In the genomic region with DNA sequence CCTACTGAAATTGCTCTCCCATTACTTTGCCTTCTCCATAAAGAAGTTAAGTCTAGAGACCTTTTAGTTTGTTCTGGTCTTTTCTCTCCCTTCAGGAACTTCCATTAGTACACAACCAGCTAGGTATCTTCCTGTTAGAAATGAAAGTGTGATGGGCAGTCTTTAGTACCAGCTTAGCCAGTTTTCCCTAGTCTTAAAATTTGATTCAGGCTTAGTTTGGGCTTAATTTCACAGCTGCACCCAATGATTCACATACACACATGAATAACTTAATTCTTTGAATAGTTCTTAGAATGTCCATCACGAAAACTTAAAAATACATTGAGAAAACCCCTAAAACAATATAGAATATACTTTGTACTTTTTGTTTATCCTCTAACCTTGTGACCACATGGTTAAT, we compare ENCODE assay signal across 27 cellular contexts.
"Had no signal": no experiment of that assay in that cellular context is flagged by ENCODE, and none has a peak within 500 bp of the region (broad histone marks: within the 10 kb centered on the region; RNA-seq: fewer than 3 reads in every experiment).

No MANE protein-coding gene starts in this region.

- H3K4me3 Mint-ChIP-seq: stimulated activated effector memory CD8-positive, alpha-beta T cell treated with anti-CD3 and anti-CD28 coated beads, Interleukin-12 subunit alpha, Interleukin-12 subunit beta, amount 100 ng/mL, for 72 hours; stimulated activated memory B cell treated with anti-CD40 and anti-IgM and Interleukin-4, amounts not matched to agents 10 μg/mL and 1 μg/mL and 100 μg/mL, for 72 hours; stimulated activated naive B cell treated with anti-CD40 and anti-IgM and Interleukin-4, amounts not matched to agents 10 μg/mL and 1 μg/mL and 100 μg/mL, for 72 hours; stimulated activated naive CD8-positive, alpha-beta T cell treated with anti-CD3 and anti-CD28 coated beads, Interleukin-15, amount 100 ng/mL, for 72 hours; stimulated activated naive CD8-positive, alpha-beta T cell treated with anti-CD3 and anti-CD28 coated beads, Interleukin-15, Interleukin-2, amounts not matched to agents 100 ng/mL and 50 ng/mL, for 24 hours; type B pancreatic cell had no signal

- H3K36me3 ChIP-seq: stomach, suprapubic skin, thoracic aorta, thyroid gland, tibial artery, tibial nerve, transverse colon, upper lobe of left lung, upper lobe of right lung, uterus, vagina had no signal

- H3K9me3 Mint-ChIP-seq: stimulated activated effector memory CD8-positive, alpha-beta T cell treated with anti-CD3 and anti-CD28 coated beads, Interleukin-12 subunit alpha, Interleukin-12 subunit beta, amount 100 ng/mL, for 72 hours; stimulated activated memory B cell treated with anti-CD40 and anti-IgM and Interleukin-4, amounts not matched to agents 10 μg/mL and 1 μg/mL and 100 μg/mL, for 72 hours; stimulated activated naive B cell treated with anti-CD40 and anti-IgM and Interleukin-4, amounts not matched to agents 10 μg/mL and 1 μg/mL and 100 μg/mL, for 72 hours; stimulated activated naive CD8-positive, alpha-beta T cell treated with anti-CD3 and anti-CD28 coated beads, Interleukin-15, amount 100 ng/mL, for 72 hours; stimulated activated naive CD8-positive, alpha-beta T cell treated with anti-CD3 and anti-CD28 coated beads, Interleukin-15, Interleukin-2, amounts not matched to agents 100 ng/mL and 50 ng/mL, for 24 hours; type B pancreatic cell had no signal

- H3K27me3 Mint-ChIP-seq: type B pancreatic cell had no signal

- H3K9me3 ChIP-seq: stomach, suprapubic skin, testis, thoracic aorta, thyroid gland, tibial artery, tibial nerve, transverse colon, upper lobe of left lung, upper lobe of right lung, uterus, vagina had no signal

- H3K36me3 Mint-ChIP-seq: stimulated activated effector memory CD8-positive, alpha-beta T cell treated with anti-CD3 and anti-CD28 coated beads, Interleukin-12 subunit alpha, Interleukin-12 subunit beta, amount 100 ng/mL, for 72 hours; stimulated activated memory B cell treated with anti-CD40 and anti-IgM and Interleukin-4, amounts not matched to agents 10 μg/mL and 1 μg/mL and 100 μg/mL, for 72 hours; stimulated activated naive B cell treated with anti-CD40 and anti-IgM and Interleukin-4, amounts not matched to agents 10 μg/mL and 1 μg/mL and 100 μg/mL, for 72 hours had no signal

- ATAC-seq: stimulated activated effector memory CD8-positive, alpha-beta T cell treated with anti-CD3 and anti-CD28 coated beads, Interleukin-12 subunit alpha, Interleukin-12 subunit beta, amount 100 ng/mL, for 72 hours; stimulated activated memory B cell treated with anti-CD40 and anti-IgM and Interleukin-4, amounts not matched to agents 10 μg/mL and 1 μg/mL and 100 μg/mL, for 72 hours; stimulated activated naive B cell treated with anti-CD40 and anti-IgM and Interleukin-4, amounts not matched to agents 10 μg/mL and 1 μg/mL and 100 μg/mL, for 72 hours; stimulated activated naive CD8-positive, alpha-beta T cell treated with anti-CD3 and anti-CD28 coated beads, Interleukin-15, amount 100 ng/mL, for 72 hours; stimulated activated naive CD8-positive, alpha-beta T cell treated with anti-CD3 and anti-CD28 coated beads, Interleukin-15, Interleukin-2, amounts not matched to agents 100 U/mL and 50 U/mL, for 24 hours; upper lobe of right lung had no signal

- H3K27ac Mint-ChIP-seq: stimulated activated effector memory CD8-positive, alpha-beta T cell treated with anti-CD3 and anti-CD28 coated beads, Interleukin-12 subunit alpha, Interleukin-12 subunit beta, amount 100 ng/mL, for 72 hours; stimulated activated memory B cell treated with anti-CD40 and anti-IgM and Interleukin-4, amounts not matched to agents 10 μg/mL and 1 μg/mL and 100 μg/mL, for 72 hours; stimulated activated naive B cell treated with anti-CD40 and anti-IgM and Interleukin-4, amounts not matched to agents 10 μg/mL and 1 μg/mL and 100 μg/mL, for 72 hours; stimulated activated naive CD8-positive, alpha-beta T cell treated with anti-CD3 and anti-CD28 coated beads, Interleukin-15, amount 100 ng/mL, for 72 hours; stimulated activated naive CD8-positive, alpha-beta T cell treated with anti-CD3 and anti-CD28 coated beads, Interleukin-15, Interleukin-2, amounts not matched to agents 100 ng/mL and 50 ng/mL, for 24 hours; type B pancreatic cell had no signal

- H3K27me3 ChIP-seq: testis, thyroid gland, tibial artery, tibial nerve, upper lobe of right lung, uterus, vagina had no signal

- H3K4me3 ChIP-seq: stomach, suprapubic skin, testis, thoracic aorta, thyroid gland, tibial artery, tibial nerve, transverse colon, upper lobe of left lung, upper lobe of right lung, uterus, vagina had no signal

- H3K27ac ChIP-seq: stomach, suprapubic skin, testis, thoracic aorta, thyroid gland, tibial artery, tibial nerve, transverse colon, upper lobe of left lung, upper lobe of right lung, uterus, vagina had no signal

- H3K4me1 Mint-ChIP-seq: stimulated activated effector memory CD8-positive, alpha-beta T cell treated with anti-CD3 and anti-CD28 coated beads, Interleukin-12 subunit alpha, Interleukin-12 subunit beta, amount 100 ng/mL, for 72 hours had no signal

- DNase-seq: stimulated activated CD4-positive, alpha-beta T cell treated with anti-CD3 and anti-CD28 coated beads, Interleukin-2, amount 100 ng/mL, for 48 hours; stimulated activated CD4-positive, alpha-beta T cell treated with anti-CD3 and anti-CD28 coated beads, Interleukin-4, amount 100 ng/mL, for 1 hour; stimulated activated CD4-positive, alpha-beta T cell treated with anti-CD3 and anti-CD28 coated beads, Interleukin-4, amount 100 ng/mL, for 24 hours; stimulated activated CD4-positive, alpha-beta T cell treated with anti-CD3 and anti-CD28 coated beads, Interleukin-4, amount 100 ng/mL, for 4 hours; stimulated activated CD8-positive, alpha-beta memory T cell treated with anti-CD3 and anti-CD28 coated beads, Interleukin-4, amount 100 ng/mL, for 48 hours; stimulated activated naive B cell treated with anti-CD40 and anti-IgM and Interleukin-4, amounts not matched to agents 10 μg/mL and 1 μg/mL and 100 μg/mL, for 72 hours; stimulated activated naive CD4-positive, alpha-beta T cell; stimulated activated naive CD4-positive, alpha-beta T cell treated with Interleukin-2 at 50 U/mL for 16 hours; stimulated activated naive CD8-positive, alpha-beta T cell treated with anti-CD3 and anti-CD28 coated beads, Interleukin-15, amount 100 ng/mL, for 72 hours; stimulated activated naive CD8-positive, alpha-beta T cell treated with anti-CD3 and anti-CD28 coated beads, Interleukin-15, Interleukin-2, amounts not matched to agents 100 U/mL and 50 U/mL, for 24 hours; stomach; substantia nigra; testis; thyroid gland; tibial artery; transverse colon; upper lobe of left lung; upper lobe of right lung; uterus had no signal

- H3K4me1 ChIP-seq: upper lobe of right lung, uterus had no signal
